15 cellular contexts compared by ENCODE assay signal in genomic region chr2:197207106-197207505, GRCh38.
DNase-seq lines count a peak whose midpoint lies in the region; ATAC-seq, FAIRE-seq and TF ChIP-seq lines count a peak whose summit lies in the region.
"Had no signal": no experiment of that assay in that cellular context is flagged by ENCODE, and none has a peak within 500 bp of the region (broad histone marks: within the 10 kb centered on the region; RNA-seq: fewer than 3 reads in every experiment).

No MANE protein-coding gene starts in this region.

- no peak for TF ChIP-seq CTCF in CD4-positive, alpha-beta T cell (IDR thresholded peaks at IDR 0.05)
- TF ChIP-seq CTCF in astrocyte (IDR thresholded peaks at IDR 0.05; ENCODE audit: insufficient read depth, low read depth, low read length), result no peak
- TF ChIP-seq CTCF in natural killer cell (IDR thresholded peaks at IDR 0.05), result no peak
- no peak for TF ChIP-seq CTCF in HepG2 (CRISPR knock-in tag; IDR thresholded peaks at IDR 0.05)
- TF ChIP-seq CTCF in heart left ventricle (IDR thresholded peaks at IDR 0.05), result no peak

- DNase-seq in CD4-positive, alpha-beta T cell, result no peak
- DNase-seq in astrocyte (ENCODE audit: low read depth) (peak; percentile 61), natural killer cell (no peak), NCI-H2107 treated with DMSO at 0.1 percent for 48 hours (lab: John Stamatoyannopoulos, UW; ENCODE audit: unreplicated experiment) (no peak), mesenchymal stem cell (no peak), HepG2 (ENCODE audit: low spot score) (no peak), heart left ventricle (no peak)
- DNase-seq: activated effector memory CD4-positive, alpha-beta T cell treated with Interleukin-2 at 50 U/mL for 16 hours; MG63; NCI-H345; PC-9; retina; stimulated activated CD4-positive, alpha-beta T cell treated with anti-CD3 and anti-CD28 coated beads, Interleukin-4, amount 100 ng/mL, for 4 hours had no signal

- POLR2A ChIA-PET in CD4-positive, alpha-beta T cell (lab: Charles Lee), result interaction anchor here (1.1 to 29.8 kb wide), 10 partner anchors 9 to 95 kb away, joined by 3 to 754 read pairs (median 6); partner anchors contain the start of gene ANKRD44
- POLR2A ChIA-PET in HepG2 (lab: Yijun Ruan, JAX), result no interaction called here

- H2AFZ ChIP-seq in astrocyte (ENCODE audit: low read depth, low read length) (no peak overlapping the region), mesenchymal stem cell (ENCODE audit: low read depth, low read length) (no peak overlapping the region), HepG2 (ENCODE audit: low read length) (no peak overlapping the region)
- H2AFZ ChIP-seq: PC-9 had no signal

- no peaks in the 10 kb centered on the region for H3K79me2 ChIP-seq in astrocyte (ENCODE audit: insufficient read depth, low read length)
- no peaks in the 10 kb centered on the region for H3K79me2 ChIP-seq in HepG2 (ENCODE audit: insufficient read depth, low read length)

- H3K9me3 Mint-ChIP-seq in CD4-positive, alpha-beta T cell, result no peaks in the 10 kb centered on the region
- H3K9me3 Mint-ChIP-seq in IgD-negative memory B cell (no peaks in the 10 kb centered on the region), astrocyte (ENCODE audit: unreplicated experiment) (peaks cover 3% of the 10 kb centered on the region), natural killer cell (no peaks in the 10 kb centered on the region)

- H3K9me3 ChIP-seq in CD4-positive, alpha-beta T cell (ENCODE audit: control insufficient read depth, low read length), result no peaks in the 10 kb centered on the region
- H3K9me3 ChIP-seq in astrocyte (ENCODE audit: insufficient read depth, low read depth, low read length) (no peaks in the 10 kb centered on the region), mesenchymal stem cell (ENCODE audit: control insufficient read depth, low read length) (no peaks in the 10 kb centered on the region), HepG2 (ENCODE audit: low read length) (no peaks in the 10 kb centered on the region), heart left ventricle (no peaks in the 10 kb centered on the region)
- H3K9me3 ChIP-seq: MG63 had no signal

- no peak overlapping the region for H2AK5ac ChIP-seq in mesenchymal stem cell (ENCODE audit: low read length, severe bottlenecking)

- peak overlapping the region; percentile 98 for H3K27ac Mint-ChIP-seq in CD4-positive, alpha-beta T cell
- H3K27ac Mint-ChIP-seq in IgD-negative memory B cell (peak overlapping the region; percentile 86 to 95 (median 92)), astrocyte (ENCODE audit: unreplicated experiment) (peak overlapping the region; percentile 48), natural killer cell (peak overlapping the region; percentile 91 to 96)
- H3K27ac Mint-ChIP-seq: mesothelial cell of epicardium had no signal

- H3K4me1 Mint-ChIP-seq in CD4-positive, alpha-beta T cell (ENCODE audit: low read depth), result peaks cover 92% of the 10 kb centered on the region
- H3K4me1 Mint-ChIP-seq in IgD-negative memory B cell (peaks cover 47 to 86% (median 81%) of the 10 kb centered on the region in 3 donors), astrocyte (ENCODE audit: low read depth, unreplicated experiment) (peaks cover 33% of the 10 kb centered on the region), natural killer cell (peaks cover 91 to 93% of the 10 kb centered on the region in 2 donors)

- H3K27ac ChIP-seq in CD4-positive, alpha-beta T cell (ENCODE audit: low read depth, low read length), result peak overlapping the region; percentile 84
- H3K27ac ChIP-seq in astrocyte (ENCODE audit: low read depth, low read length), result no peak overlapping the region
- H3K27ac ChIP-seq in mesenchymal stem cell (ENCODE audit: low read length, poor library complexity, severe bottlenecking), result no peak overlapping the region
- no peak overlapping the region for H3K27ac ChIP-seq in HepG2 (ENCODE audit: extremely low read length, insufficient read depth, low read length)
- peak overlapping the region in 1 of 12 donors; percentile 78 for H3K27ac ChIP-seq in heart left ventricle
- H3K27ac ChIP-seq: PC-9 had no signal

- H3K4me2 ChIP-seq in astrocyte (ENCODE audit: low read length), result peak overlapping the region; percentile 15
- H3K4me2 ChIP-seq in mesenchymal stem cell (ENCODE audit: low read length, poor library complexity, severe bottlenecking), result no peak overlapping the region
- H3K4me2 ChIP-seq in HepG2 (ENCODE audit: low read depth, low read length), result no peak overlapping the region
- H3K4me2 ChIP-seq: PC-9 had no signal

- H3K4ac ChIP-seq in mesenchymal stem cell (ENCODE audit: low read depth in 1 of 2, low read length in 2 of 2), result no peak overlapping the region

- no peak overlapping the region for H3K4me3 ChIP-seq in astrocyte (ENCODE audit: insufficient read depth, low read depth, low read length)
- H3K4me3 ChIP-seq in mesenchymal stem cell (ENCODE audit: insufficient read depth in 1 of 2, low read depth in 1 of 2, low read length in 2 of 2), result no peak overlapping the region
- no peak overlapping the region for H3K4me3 ChIP-seq in HepG2 (replicated peaks in 1 of 3; ENCODE audit: insufficient read depth in 1 of 3, low read depth in 2 of 3, low read length in 3 of 3)
- H3K4me3 ChIP-seq in heart left ventricle, result no peak overlapping the region
- H3K4me3 ChIP-seq: MG63, PC-9 had no signal

- 56% methylated on average over 2 of the region's 2 CpGs for WGBS in mesenchymal stem cell
- 32% methylated on average over 2 of the region's 2 CpGs for WGBS in HepG2 (ENCODE audit: low lambda C conversion rate)
- WGBS in heart left ventricle, 4 donors, result 68 to 79% (median 73%) methylated on average over 2 of the region's 2 CpGs

- peaks cover 16% of the 10 kb centered on the region for H3K79me1 ChIP-seq in mesenchymal stem cell (replicated peaks; ENCODE audit: low read length, poor library complexity, severe bottlenecking)

- TF ChIP-seq POLR2A in HepG2 (IDR thresholded peaks at IDR 0.05; ENCODE audit: insufficient read depth in 1 of 2, low read depth in 2 of 2, low read length in 2 of 2), result no peak
- TF ChIP-seq POLR2A in heart left ventricle (IDR thresholded peaks at IDR 0.05), result no peak

- H4K91ac ChIP-seq in mesenchymal stem cell (ENCODE audit: low read length), result no peak overlapping the region

- no peak overlapping the region for H3K18ac ChIP-seq in mesenchymal stem cell (ENCODE audit: low read depth in 1 of 2, low read length in 2 of 2)

- no peaks in the 10 kb centered on the region for H3K27me3 Mint-ChIP-seq in CD4-positive, alpha-beta T cell
- H3K27me3 Mint-ChIP-seq in IgD-negative memory B cell (no peaks in the 10 kb centered on the region), astrocyte (ENCODE audit: low read depth, unreplicated experiment) (no peaks in the 10 kb centered on the region), natural killer cell (ENCODE audit: low read depth in 2 of 2) (no peaks in the 10 kb centered on the region)

- intact Hi-C loops in CD4-positive, alpha-beta T cell (cut with DNase I, micrococcal nuclease), result no loop called here
- intact Hi-C loops in natural killer cell (cut with micrococcal nuclease) (loop anchor here (2.0 kb wide), 1 partner anchor 32 kb away; no protein-coding TSS in a partner anchor), HepG2 (cut with micrococcal nuclease; ENCODE audit: unreplicated experiment) (no loop called here), heart left ventricle (cut with DNase I) (no loop called here)

- H3K27me3 ChIP-seq in CD4-positive, alpha-beta T cell (ENCODE audit: control insufficient read depth, insufficient read depth, low read length), result no peaks in the 10 kb centered on the region
- H3K27me3 ChIP-seq in astrocyte (ENCODE audit: insufficient read depth, low read length) (no peaks in the 10 kb centered on the region), mesenchymal stem cell (ENCODE audit: control insufficient read depth in 1 of 2, insufficient read depth in 1 of 2, low read length in 2 of 2) (no peaks in the 10 kb centered on the region), HepG2 (ENCODE audit: control insufficient read depth in 1 of 2, insufficient read depth in 2 of 2, low read length in 2 of 2) (peaks cover 0 to 6% of the 10 kb centered on the region in 2 experiments; a peak in 1 of 5 replicates), heart left ventricle (no peaks in the 10 kb centered on the region)
- H3K27me3 ChIP-seq: MG63 had no signal

- no peak for TF ChIP-seq RAD21 in HepG2 (CRISPR knock-in tag; IDR thresholded peaks at IDR 0.05)

- H3K36me3 ChIP-seq in astrocyte (ENCODE audit: insufficient read depth, low read length), result no peaks in the 10 kb centered on the region
- no peaks in the 10 kb centered on the region for H3K36me3 ChIP-seq in mesenchymal stem cell (ENCODE audit: control insufficient read depth in 1 of 2, insufficient read depth in 2 of 2, low read depth in 1 of 2, low read length in 2 of 2)
- H3K36me3 ChIP-seq in HepG2 (replicated peaks in 1 of 2; ENCODE audit: control insufficient read depth in 1 of 2, insufficient read depth in 2 of 2, low read length in 2 of 2), result no peaks in the 10 kb centered on the region
- no peaks in the 10 kb centered on the region for H3K36me3 ChIP-seq in heart left ventricle
- H3K36me3 ChIP-seq: MG63 had no signal

- ATAC-seq in CD4-positive, alpha-beta T cell (ENCODE audit: poor library complexity), result no peak
- no peak for ATAC-seq in natural killer cell
- no peak for ATAC-seq in HepG2
- ATAC-seq in heart left ventricle, result no peak

- no peak for FAIRE-seq in astrocyte (lab: Jason Lieb, UNC)
- no peak for FAIRE-seq in HepG2 (lab: Jason Lieb, UNC)

- H3K36me3 Mint-ChIP-seq in CD4-positive, alpha-beta T cell (ENCODE audit: low read depth), result peaks cover 42% of the 10 kb centered on the region
- H3K36me3 Mint-ChIP-seq in IgD-negative memory B cell, result peaks cover 11% of the 10 kb centered on the region
- H3K36me3 Mint-ChIP-seq in astrocyte (ENCODE audit: low read depth, unreplicated experiment), result no peaks in the 10 kb centered on the region
- peaks cover 4% of the 10 kb centered on the region for H3K36me3 Mint-ChIP-seq in natural killer cell
- H3K36me3 Mint-ChIP-seq: mesothelial cell of epicardium had no signal

- H2BK15ac ChIP-seq in mesenchymal stem cell (ENCODE audit: low read depth, poor library complexity, severe bottlenecking), result no peak overlapping the region

- H2BK120ac ChIP-seq in mesenchymal stem cell (ENCODE audit: low read depth, low read length), result no peak overlapping the region

- no peak overlapping the region for H3K23ac ChIP-seq in mesenchymal stem cell (ENCODE audit: low read length in 2 of 2)

- no peak overlapping the region for H2BK12ac ChIP-seq in mesenchymal stem cell (ENCODE audit: low read length in 2 of 2)

- TF ChIP-seq EP300 in HepG2 (IDR thresholded peaks at IDR 0.05; ENCODE audit: low read depth in 2 of 2, low read length in 2 of 2) (no peak), HepG2 (CRISPR knock-in tag; IDR thresholded peaks at IDR 0.05; ENCODE audit: borderline replicate concordance) (no peak)

- H3K9ac ChIP-seq in astrocyte (ENCODE audit: low read length), result no peak overlapping the region
- H3K9ac ChIP-seq in mesenchymal stem cell (ENCODE audit: low read length), result no peak overlapping the region
- no peak overlapping the region for H3K9ac ChIP-seq in HepG2 (ENCODE audit: insufficient read depth, low read depth, low read length)

- H3K4me1 ChIP-seq in astrocyte (ENCODE audit: insufficient read depth, low read length) (peaks cover 7% of the 10 kb centered on the region), mesenchymal stem cell (ENCODE audit: control insufficient read depth, insufficient read depth, low read depth, low read length) (peaks cover 7% of the 10 kb centered on the region), HepG2 (ENCODE audit: insufficient read depth, low read length) (no peaks in the 10 kb centered on the region), heart left ventricle (peaks cover 0 to 97% (median 11%) of the 10 kb centered on the region in 12 donors)

- H3K4me3 Mint-ChIP-seq in CD4-positive, alpha-beta T cell, result peak overlapping the region; percentile 75
- H3K4me3 Mint-ChIP-seq in IgD-negative memory B cell (peak overlapping the region; percentile 14 to 90 (median 82)), astrocyte (ENCODE audit: unreplicated experiment) (no peak overlapping the region), natural killer cell (peak overlapping the region; percentile 78)
- H3K4me3 Mint-ChIP-seq: mesothelial cell of epicardium had no signal

- no peak overlapping the region for H4K8ac ChIP-seq in mesenchymal stem cell (ENCODE audit: low read length)

- CTCF ChIA-PET in CD4-positive, alpha-beta T cell (lab: Charles Lee), result interaction anchor here (0.7 to 5.4 kb wide), 5 partner anchors 13 to 103 kb away, joined by 3 to 24 read pairs (median 6); partner anchors contain the start of gene ANKRD44
- CTCF ChIA-PET in HepG2 (lab: Yijun Ruan, JAX; ENCODE audit: low intra/inter-chr PET ratio, low total read pairs), result no interaction called here

- no TSS peak for BruUV-seq in HepG2 (replicated peaks; lab: Mats Ljungman, UMichigan)

- no peak overlapping the region for H3K14ac ChIP-seq in mesenchymal stem cell (ENCODE audit: low read length in 2 of 2)

- H2BK5ac ChIP-seq in mesenchymal stem cell (ENCODE audit: low read depth, low read length, poor library complexity, severe bottlenecking), result no peak overlapping the region

- in situ Hi-C loops in HepG2 (cut with HindIII; ENCODE audit: extremely low pct_ligation_motif_present, low pct_unique_long_range_greater_than_20kb), result no loop called here

- H4K20me1 ChIP-seq in astrocyte (ENCODE audit: insufficient read depth, low read length), result no peaks in the 10 kb centered on the region
- H4K20me1 ChIP-seq in HepG2 (ENCODE audit: insufficient read depth, low read length), result no peaks in the 10 kb centered on the region

Comparison
In these comparisons a context has a peak if more than half of its experiments do, and no peak if none do; other contexts are left out.
1. H3K27ac Mint-ChIP-seq: peak in every context shown above with its lines; median percentile 98 in CD4-positive, alpha-beta T cell; 94 in natural killer cell; 92 in IgD-negative memory B cell; 48 in astrocyte.